ENCODE assay signal across 15 cellular contexts in the genomic region with DNA sequence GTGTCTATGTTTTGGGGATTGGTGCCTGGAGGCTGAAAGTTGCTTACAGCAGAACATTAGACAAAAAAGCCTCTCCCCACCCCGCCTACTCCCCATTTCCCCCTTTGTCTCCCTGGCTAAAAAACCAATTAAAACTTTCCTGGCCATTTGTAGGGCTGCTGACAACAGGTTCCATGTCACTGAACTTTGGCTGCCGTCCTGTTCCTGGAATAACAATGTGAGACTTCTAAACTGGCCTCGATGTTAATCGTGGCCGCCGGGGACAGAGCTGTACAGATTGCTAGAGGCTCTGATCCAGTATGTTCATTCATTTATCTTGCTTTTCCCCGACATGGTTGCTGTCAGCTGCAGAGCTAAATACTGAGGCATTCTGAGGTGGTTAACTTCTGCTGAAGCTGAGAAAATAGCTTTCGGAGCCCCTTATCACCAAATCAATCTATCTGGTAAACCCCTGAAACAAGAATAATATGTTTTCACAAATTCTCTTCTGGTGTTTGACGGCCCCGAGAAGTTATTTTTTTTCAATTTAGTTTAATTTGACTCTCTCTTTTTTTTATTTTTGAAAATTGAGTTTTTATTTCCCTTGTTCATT.
DNase-seq lines count a peak whose midpoint lies in the region; ATAC-seq and TF ChIP-seq lines count a peak whose summit lies in the region.
"Had no signal": no experiment of that assay in that cellular context is flagged by ENCODE, and none has a peak within 500 bp of the region (broad histone marks: within the 10 kb centered on the region; RNA-seq: fewer than 3 reads in every experiment).

No MANE protein-coding gene starts in this region.

- H3K4me3 Mint-ChIP-seq in neural progenitor cell (no peak overlapping the region), type B pancreatic cell (peak overlapping the region; percentile 61)
- H3K4me3 Mint-ChIP-seq: activated CD4-positive, alpha-beta T cell treated with anti-CD3 and anti-CD28 coated beads, Interleukin-2, amount 10 ng/mL, durations not matched to agents 7 days and 5 days; stimulated activated memory B cell treated with anti-CD40 and anti-IgM and Interleukin-4, amounts not matched to agents 10 μg/mL and 1 μg/mL and 100 μg/mL, for 72 hours had no signal

- H4K20me1 ChIP-seq in neural progenitor cell (ENCODE audit: low read depth) (no peaks in the 10 kb centered on the region), PC-9 (ENCODE audit: insufficient read depth) (no peaks in the 10 kb centered on the region)
- H4K20me1 ChIP-seq: BLaER1 treated with 17β-estradiol and CSF1 and Interleukin-3, amounts not matched to agents 10 nM and 100 nM had no signal

- H3K4me1 Mint-ChIP-seq in neural progenitor cell (peaks cover 19% of the 10 kb centered on the region), type B pancreatic cell (ENCODE audit: unreplicated experiment) (peaks cover 45% of the 10 kb centered on the region)
- H3K4me1 Mint-ChIP-seq: activated CD4-positive, alpha-beta T cell treated with anti-CD3 and anti-CD28 coated beads, Interleukin-2, amount 10 ng/mL, durations not matched to agents 7 days and 5 days; stimulated activated memory B cell treated with anti-CD40 and anti-IgM and Interleukin-4, amounts not matched to agents 10 μg/mL and 1 μg/mL and 100 μg/mL, for 72 hours had no signal

- H3K9me3 ChIP-seq in right atrium auricular region (peaks cover 0 to 6% of the 10 kb centered on the region in 2 donors), left ventricle myocardium inferior (replicated peaks) (peaks cover 5% of the 10 kb centered on the region), neural progenitor cell (ENCODE audit: low read depth) (no peaks in the 10 kb centered on the region), mucosa of descending colon (no peaks in the 10 kb centered on the region), PC-9 (ENCODE audit: insufficient read depth, low read depth) (no peaks in the 10 kb centered on the region)
- H3K9me3 ChIP-seq: tibial artery had no signal

- H3K4me1 ChIP-seq in right atrium auricular region (peaks cover 0 to 4% of the 10 kb centered on the region in 2 donors), left ventricle myocardium inferior (peaks cover 12% of the 10 kb centered on the region), neural progenitor cell (peaks cover 13% of the 10 kb centered on the region), mucosa of descending colon (ENCODE audit: low read depth) (no peaks in the 10 kb centered on the region), PC-9 (replicated peaks; ENCODE audit: insufficient read depth) (no peaks in the 10 kb centered on the region)
- H3K4me1 ChIP-seq: BLaER1 treated with 17β-estradiol and CSF1 and Interleukin-3, amounts not matched to agents 10 nM and 100 nM had no signal

- DNase-seq in Right ventricle myocardium inferior (ENCODE audit: missing footprints), result no peak
- no peak for DNase-seq in right atrium auricular region (ENCODE audit: low spot score)
- peak; percentile 17 for DNase-seq in left ventricle myocardium inferior
- peak; percentile 13 for DNase-seq in neural progenitor cell (ENCODE audit: low spot score)
- no peak for DNase-seq in type B pancreatic cell (ENCODE audit: extremely low spot score, unreplicated experiment)
- no peak for DNase-seq in mucosa of descending colon
- no peak for DNase-seq in PC-9
- no peak for DNase-seq in NCI-H146 treated with DMSO at 0.1 percent for 48 hours (lab: John Stamatoyannopoulos, UW; ENCODE audit: unreplicated experiment)
- DNase-seq: activated CD4-positive, alpha-beta T cell treated with anti-CD3 and anti-CD28 coated beads, Interleukin-2, amount 10 ng/mL, durations not matched to agents 7 days and 5 days; activated gamma-delta T cell treated with Interleukin-2 at 50 U/mL for 16 hours; NCI-H1417; stimulated activated CD4-positive, alpha-beta T cell treated with anti-CD3 and anti-CD28 coated beads, Interleukin-15, amount 100 ng/mL, for 24 hours had no signal

- TF ChIP-seq CTCF in right atrium auricular region (IDR thresholded peaks at IDR 0.05) (no peak), left ventricle myocardium inferior (IDR thresholded peaks at IDR 0.05; ENCODE audit: borderline replicate concordance) (peak; percentile 9), neural progenitor cell (IDR thresholded peaks at IDR 0.05) (no peak), type B pancreatic cell (conservative IDR thresholded peaks at IDR 0.05) (no peak), mucosa of descending colon (IDR thresholded peaks at IDR 0.05) (no peak), PC-9 (conservative IDR thresholded peaks at IDR 0.05) (no peak)

- H3K9me3 Mint-ChIP-seq in neural progenitor cell, result peaks cover 2% of the 10 kb centered on the region
- H3K9me3 Mint-ChIP-seq in type B pancreatic cell, result no peaks in the 10 kb centered on the region
- H3K9me3 Mint-ChIP-seq: activated CD4-positive, alpha-beta T cell treated with anti-CD3 and anti-CD28 coated beads, Interleukin-2, amount 10 ng/mL, durations not matched to agents 7 days and 5 days had no signal

- no peaks in the 10 kb centered on the region for H3K36me3 Mint-ChIP-seq in neural progenitor cell
- no peaks in the 10 kb centered on the region for H3K36me3 Mint-ChIP-seq in type B pancreatic cell
- H3K36me3 Mint-ChIP-seq: stimulated activated memory B cell treated with anti-CD40 and anti-IgM and Interleukin-4, amounts not matched to agents 10 μg/mL and 1 μg/mL and 100 μg/mL, for 72 hours had no signal

- no peaks in the 10 kb centered on the region for H3K79me2 ChIP-seq in neural progenitor cell (ENCODE audit: low read depth)
- no peaks in the 10 kb centered on the region for H3K79me2 ChIP-seq in PC-9 (ENCODE audit: low read depth)

- no peaks in the 10 kb centered on the region for H3K36me3 ChIP-seq in right atrium auricular region
- H3K36me3 ChIP-seq in left ventricle myocardium inferior, result no peaks in the 10 kb centered on the region
- no peaks in the 10 kb centered on the region for H3K36me3 ChIP-seq in neural progenitor cell
- H3K36me3 ChIP-seq in mucosa of descending colon (ENCODE audit: low read depth), result no peaks in the 10 kb centered on the region
- H3K36me3 ChIP-seq in PC-9 (ENCODE audit: low read depth), result no peaks in the 10 kb centered on the region
- H3K36me3 ChIP-seq: BLaER1 treated with 17β-estradiol and CSF1 and Interleukin-3, amounts not matched to agents 10 nM and 100 nM; tibial artery had no signal

- H3K27ac Mint-ChIP-seq in neural progenitor cell, result no peak overlapping the region
- peak overlapping the region; percentile 59 for H3K27ac Mint-ChIP-seq in type B pancreatic cell
- H3K27ac Mint-ChIP-seq: activated CD4-positive, alpha-beta T cell treated with anti-CD3 and anti-CD28 coated beads, Interleukin-2, amount 10 ng/mL, durations not matched to agents 7 days and 5 days; stimulated activated memory B cell treated with anti-CD40 and anti-IgM and Interleukin-4, amounts not matched to agents 10 μg/mL and 1 μg/mL and 100 μg/mL, for 72 hours had no signal

- intact Hi-C loops in Right ventricle myocardium inferior (cut with DNase I) (no loop called here), left ventricle myocardium inferior (cut with micrococcal nuclease) (no loop called here), mucosa of descending colon (cut with DNase I, micrococcal nuclease) (no loop called here), PC-9 (cut with micrococcal nuclease; ENCODE audit: unreplicated experiment) (no loop called here)

- H3K9ac ChIP-seq in neural progenitor cell, result no peak overlapping the region
- H3K9ac ChIP-seq: BLaER1 treated with 17β-estradiol and CSF1 and Interleukin-3, amounts not matched to agents 10 nM and 100 nM had no signal

- H2AFZ ChIP-seq in neural progenitor cell (replicated peaks) (peak overlapping the region; percentile 11), PC-9 (no peak overlapping the region)

- ATAC-seq in Right ventricle myocardium inferior (peak; percentile 80), mucosa of descending colon (no peak)
- ATAC-seq: stimulated activated memory B cell treated with anti-CD40 and anti-IgM and Interleukin-4, amounts not matched to agents 10 μg/mL and 1 μg/mL and 100 μg/mL, for 72 hours had no signal

- H3K27me3 ChIP-seq in right atrium auricular region (no peaks in the 10 kb centered on the region), left ventricle myocardium inferior (ENCODE audit: low read depth) (peaks cover 3% of the 10 kb centered on the region), neural progenitor cell (no peaks in the 10 kb centered on the region), PC-9 (ENCODE audit: insufficient read depth, low read depth) (peaks cover 7% of the 10 kb centered on the region; the same call in 1 of the 2 replicates)
- H3K27me3 ChIP-seq: BLaER1 treated with 17β-estradiol and CSF1 and Interleukin-3, amounts not matched to agents 10 nM and 100 nM; tibial artery had no signal

- peaks cover 6% of the 10 kb centered on the region for H3K27me3 Mint-ChIP-seq in neural progenitor cell (ENCODE audit: insufficient read depth, low read depth)
- peaks cover 20% of the 10 kb centered on the region for H3K27me3 Mint-ChIP-seq in type B pancreatic cell
- H3K27me3 Mint-ChIP-seq: activated CD4-positive, alpha-beta T cell treated with anti-CD3 and anti-CD28 coated beads, Interleukin-2, amount 10 ng/mL, durations not matched to agents 7 days and 5 days; stimulated activated memory B cell treated with anti-CD40 and anti-IgM and Interleukin-4, amounts not matched to agents 10 μg/mL and 1 μg/mL and 100 μg/mL, for 72 hours had no signal

- H3K9me2 ChIP-seq in PC-9 (ENCODE audit: insufficient read depth), result no peaks in the 10 kb centered on the region

- peaks cover 2% of the 10 kb centered on the region for H3F3A ChIP-seq in neural progenitor cell (ENCODE audit: low read depth)
- H3F3A ChIP-seq in PC-9 (ENCODE audit: insufficient read depth, low read depth), result no peaks in the 10 kb centered on the region

- no peak overlapping the region for H3K4me3 ChIP-seq in right atrium auricular region
- H3K4me3 ChIP-seq in left ventricle myocardium inferior, result no peak overlapping the region
- H3K4me3 ChIP-seq in neural progenitor cell, result no peak overlapping the region
- H3K4me3 ChIP-seq in mucosa of descending colon, result no peak overlapping the region
- no peak overlapping the region for H3K4me3 ChIP-seq in PC-9
- H3K4me3 ChIP-seq: BLaER1 treated with 17β-estradiol and CSF1 and Interleukin-3, amounts not matched to agents 10 nM and 100 nM; tibial artery had no signal

- POLR2A ChIA-PET in PC-9 (lab: Charles Lee; ENCODE audit: unreplicated experiment), result no interaction called here

- CTCF ChIA-PET in PC-9 (lab: Charles Lee), result no interaction called here

- H3K4me2 ChIP-seq in neural progenitor cell (peak overlapping the region; percentile 11), PC-9 (no peak overlapping the region)
- H3K4me2 ChIP-seq: BLaER1 treated with 17β-estradiol and CSF1 and Interleukin-3, amounts not matched to agents 10 nM and 100 nM had no signal

- H3K27ac ChIP-seq in right atrium auricular region (no peak overlapping the region), left ventricle myocardium inferior (replicated peaks) (no peak overlapping the region), neural progenitor cell (no peak overlapping the region), PC-9 (no peak overlapping the region)
- H3K27ac ChIP-seq: BLaER1 treated with 17β-estradiol and CSF1 and Interleukin-3, amounts not matched to agents 10 nM and 100 nM; tibial artery had no signal

- no TSS peak for BruUV-seq in PC-9 (replicated peaks; lab: Mats Ljungman, UMichigan)

Comparison
In these comparisons a context has a peak if more than half of its experiments do, and no peak if none do; other contexts are left out.
1. DNase-seq: peak in left ventricle myocardium inferior (single experiment) and neural progenitor cell (single experiment); none in Right ventricle myocardium inferior (single experiment), right atrium auricular region (single experiment), type B pancreatic cell (single experiment), mucosa of descending colon (0 of 3), PC-9 (0 of 2) and NCI-H146 treated with DMSO at 0.1 percent for 48 hours (single experiment).